ENCODE assay signal across 21 cellular contexts in the genomic region with DNA sequence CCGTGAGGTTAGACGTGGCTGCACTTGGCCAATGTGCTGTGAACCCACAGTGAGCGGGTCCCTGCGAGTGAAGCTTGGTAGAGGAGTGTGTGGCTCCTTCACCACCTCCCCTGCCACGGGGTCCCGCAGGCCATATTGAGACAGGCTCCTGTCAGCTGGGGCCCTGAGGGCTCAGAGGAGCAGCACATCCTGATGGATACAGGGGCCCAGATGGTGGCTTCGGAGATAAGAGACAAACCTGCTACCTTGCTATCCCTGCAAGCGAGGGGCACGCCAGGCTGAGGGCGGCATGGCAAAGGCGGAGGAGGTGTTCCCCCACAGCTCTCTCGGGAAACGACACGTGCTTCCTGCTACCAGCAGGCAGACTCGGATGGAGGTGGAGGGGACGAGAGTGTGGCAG. TPM values are rescaled to one million over a fixed set of nuclear protein-coding genes. Genes with fewer than 3 reads are reported as not detected.
"Had no signal": no experiment of that assay in that cellular context is flagged by ENCODE, and none has a peak within 500 bp of the region (broad histone marks: within the 10 kb centered on the region; RNA-seq: fewer than 3 reads in every experiment).

No MANE protein-coding gene starts in this region.

- H3K4me3 Mint-ChIP-seq: activated CD4-positive, alpha-beta T cell treated with anti-CD3 and anti-CD28 coated beads for 36 hours; activated T-helper 1 cell treated with anti-CD3 and anti-CD28 coated beads, Interleukin-12 subunit alpha, Interleukin-12 subunit beta, Interleukin-2, Interleukin-4 antibody, amounts not matched to agents 30 ng/mL and 10 ng/mL and 1 ng/mL, durations not matched to agents 14 hours and 24 hours and 36 hours; natural killer cell treated with Interleukin-12 subunit alpha and Interleukin-12 subunit beta and Interleukin-15 and Interleukin-18, amount 100 ng/mL, for 72 hours; stimulated activated naive CD8-positive, alpha-beta T cell treated with anti-CD3 and anti-CD28 coated beads, Interleukin-15, Interleukin-2, amounts not matched to agents 100 ng/mL and 50 ng/mL, for 24 hours had no signal

- ATAC-seq: activated CD4-positive, alpha-beta T cell treated with anti-CD3 and anti-CD28 coated beads for 36 hours; activated naive CD4-positive, alpha-beta T cell treated with anti-CD3 and anti-CD28 coated beads, Interleukin-2, amount 50 U/mL, for 72 hours; natural killer cell treated with Interleukin-12 subunit alpha and Interleukin-12 subunit beta and Interleukin-15 and Interleukin-18, amount 100 ng/mL, for 72 hours had no signal

- H3K36me3 ChIP-seq: adrenal gland, suprapubic skin, transverse colon had no signal

- H3K4me3 ChIP-seq: adrenal gland, suprapubic skin, transverse colon had no signal

- H3K9me3 ChIP-seq: adrenal gland, suprapubic skin, transverse colon had no signal

- H3K4me1 Mint-ChIP-seq: activated CD4-positive, alpha-beta T cell treated with anti-CD3 and anti-CD28 coated beads for 36 hours had no signal

- H3K27ac Mint-ChIP-seq: activated CD4-positive, alpha-beta T cell treated with anti-CD3 and anti-CD28 coated beads for 36 hours; activated naive CD4-positive, alpha-beta T cell treated with anti-CD3 and anti-CD28 coated beads, Interleukin-2, amount 50 U/mL, for 72 hours; activated T-helper 1 cell treated with anti-CD3 and anti-CD28 coated beads, Interleukin-12 subunit alpha, Interleukin-12 subunit beta, Interleukin-2, Interleukin-4 antibody, amounts not matched to agents 30 ng/mL and 10 ng/mL and 1 ng/mL, durations not matched to agents 14 hours and 24 hours and 36 hours; natural killer cell treated with Interleukin-12 subunit alpha and Interleukin-12 subunit beta and Interleukin-15 and Interleukin-18, amount 100 ng/mL, for 72 hours; stimulated activated naive CD8-positive, alpha-beta T cell treated with anti-CD3 and anti-CD28 coated beads, Interleukin-15, Interleukin-2, amounts not matched to agents 100 ng/mL and 50 ng/mL, for 24 hours had no signal

- H3K27ac ChIP-seq: adrenal gland, parathyroid adenoma, suprapubic skin, transverse colon had no signal

- H3K9me3 Mint-ChIP-seq: activated naive CD4-positive, alpha-beta T cell treated with anti-CD3 and anti-CD28 coated beads, Interleukin-2, amount 50 U/mL, for 72 hours; activated T-helper 1 cell treated with anti-CD3 and anti-CD28 coated beads, Interleukin-12 subunit alpha, Interleukin-12 subunit beta, Interleukin-2, Interleukin-4 antibody, amounts not matched to agents 30 ng/mL and 10 ng/mL and 1 ng/mL, durations not matched to agents 14 hours and 24 hours and 36 hours; natural killer cell treated with Interleukin-12 subunit alpha and Interleukin-12 subunit beta and Interleukin-15 and Interleukin-18, amount 100 ng/mL, for 72 hours; stimulated activated naive CD8-positive, alpha-beta T cell treated with anti-CD3 and anti-CD28 coated beads, Interleukin-15, Interleukin-2, amounts not matched to agents 100 ng/mL and 50 ng/mL, for 24 hours had no signal

- H3K36me3 Mint-ChIP-seq: activated naive CD4-positive, alpha-beta T cell treated with anti-CD3 and anti-CD28 coated beads, Interleukin-2, amount 50 U/mL, for 72 hours; natural killer cell treated with Interleukin-12 subunit alpha and Interleukin-12 subunit beta and Interleukin-15 and Interleukin-18, amount 100 ng/mL, for 72 hours had no signal

- H3K4me1 ChIP-seq: adrenal gland, parathyroid adenoma, transverse colon had no signal

- DNase-seq: activated CD4-positive, alpha-beta T cell treated with anti-CD3 and anti-CD28 coated beads for 36 hours; activated CD4-positive, alpha-beta T cell treated with anti-CD3 and anti-CD28 coated beads, Interleukin-2, amount 50 U/mL, for 48 hours; activated gamma-delta T cell treated with Interleukin-2 at 50 U/mL for 16 hours; adrenal gland; cerebellar nuclear complex; effector CD4-positive, alpha-beta T cell; kidney glomerular epithelial cell; stimulated activated CD4-positive, alpha-beta T cell treated with anti-CD3 and anti-CD28 coated beads, Interleukin-2, amount 100 ng/mL, for 24 hours; SW 1271; T-helper 2 cell; transverse colon had no signal

RNA-seq across cellular contexts. Expression of a gene that starts 33.1 kb away (rescaled TPM):
- total RNA-seq: activated CD4-positive, alpha-beta T cell treated with anti-CD3 and anti-CD28 coated beads for 36 hours; activated naive CD4-positive, alpha-beta T cell treated with anti-CD3 and anti-CD28 coated beads, Interleukin-2, amount 50 U/mL, for 72 hours; activated T-helper 1 cell treated with anti-CD3 and anti-CD28 coated beads, Interleukin-12 subunit alpha, Interleukin-12 subunit beta, Interleukin-2, Interleukin-4 antibody, amounts not matched to agents 30 ng/mL and 10 ng/mL and 1 ng/mL, durations not matched to agents 14 hours and 24 hours and 36 hours; adrenal gland; bronchial epithelial cell; frontal cortex; lower leg skin; natural killer cell treated with Interleukin-12 subunit alpha and Interleukin-12 subunit beta and Interleukin-15 and Interleukin-18, amount 100 ng/mL, for 72 hours; renal cortical epithelial cell; transverse colon had no signal
